Comparison of ENCODE assay signal across 28 cellular contexts in the genomic region with DNA sequence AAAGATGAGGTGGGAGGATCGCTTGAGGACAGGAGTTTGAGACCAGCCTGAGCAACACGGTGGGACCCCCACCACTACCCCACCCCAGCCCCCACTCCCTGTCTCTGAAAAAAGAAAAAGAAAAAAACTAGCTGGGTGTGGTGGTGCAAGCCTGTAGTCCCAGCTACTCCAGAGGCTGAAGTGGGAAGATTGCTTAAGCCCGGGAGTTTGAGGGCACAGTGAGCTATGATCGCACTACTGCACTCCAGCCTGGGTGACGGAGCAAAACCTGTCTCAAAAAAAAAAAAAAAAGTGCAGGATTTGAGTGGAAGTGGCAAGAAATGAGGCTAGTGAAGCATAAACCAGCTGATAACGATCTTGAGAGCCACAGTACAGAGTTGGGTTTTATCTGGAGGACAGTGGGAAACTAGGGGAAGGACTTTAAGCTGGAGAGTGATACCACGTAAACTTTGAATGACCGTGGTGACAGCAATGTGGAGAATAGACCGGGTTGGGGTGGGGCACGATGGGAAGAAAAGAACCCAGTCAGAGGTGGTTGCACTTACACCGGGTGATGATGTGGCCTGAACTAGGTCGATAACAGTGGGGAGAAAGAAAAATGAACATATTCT.
"Had no signal": no experiment of that assay in that cellular context is flagged by ENCODE, and none has a peak within 500 bp of the region (broad histone marks: within the 10 kb centered on the region; RNA-seq: fewer than 3 reads in every experiment).

No MANE protein-coding gene starts in this region.

- FAIRE-seq: keratinocyte had no signal

- H3K4me1 ChIP-seq: colonic mucosa, gastroesophageal sphincter, suprapubic skin, tibial nerve had no signal

- H3K27ac ChIP-seq: body of pancreas, cardiac muscle cell, colonic mucosa, gastroesophageal sphincter, neural progenitor cell, suprapubic skin, tibial nerve had no signal

- H3K36me3 Mint-ChIP-seq: natural killer cell had no signal

- H3K27ac Mint-ChIP-seq: activated B cell treated with CpG ODN at 0.5 μM for 24 hours, memory B cell, natural killer cell, neural progenitor cell had no signal

- H3K36me3 ChIP-seq: cardiac muscle cell, colonic mucosa, gastroesophageal sphincter, neural progenitor cell, suprapubic skin had no signal

- H3K4me1 Mint-ChIP-seq: activated B cell treated with CpG ODN at 0.5 μM for 24 hours, memory B cell, natural killer cell had no signal

- H3K4me3 ChIP-seq: body of pancreas, cardiac muscle cell, colonic mucosa, gastroesophageal sphincter, neural progenitor cell, suprapubic skin, tibial nerve had no signal

- ATAC-seq: activated CD8-positive, alpha-beta T cell treated with anti-CD3 and anti-CD28 coated beads for 36 hours; activated naive CD4-positive, alpha-beta T cell treated with anti-CD3 and anti-CD28 coated beads, Interleukin-2, amount 50 U/mL, for 72 hours; body of pancreas; gastroesophageal sphincter; left cardiac atrium; right cardiac atrium had no signal

- DNase-seq: activated B cell treated with CpG ODN at 0.5 μM for 24 hours; activated CD4-positive, alpha-beta T cell treated with anti-CD3 and anti-CD28 coated beads, Interleukin-2, amount 50 U/mL, for 1 hour; activated CD8-positive, alpha-beta T cell treated with anti-CD3 and anti-CD28 coated beads for 36 hours; activated naive CD4-positive, alpha-beta T cell; activated T-cell treated with anti-CD3 and anti-CD28 coated beads, Interleukin-2, amount 50 U/mL, for 48 hours; anterior cingulate cortex; body of pancreas; cerebellar nuclear complex; colonic mucosa; effector CD8-positive, alpha-beta T cell; erythroblast; hippocampal formation; left cardiac atrium; natural killer cell; occipital lobe; posterior cingulate gyrus; right cardiac atrium; stimulated activated CD4-positive, alpha-beta T cell treated with anti-CD3 and anti-CD28 coated beads, Interleukin-15, amount 100 ng/mL, for 24 hours; stimulated activated CD4-positive, alpha-beta T cell treated with anti-CD3 and anti-CD28 coated beads, Interleukin-2, amount 100 ng/mL, for 24 hours; stimulated activated naive CD4-positive, alpha-beta T cell had no signal

- H3K4me2 ChIP-seq: neural progenitor cell had no signal

- H3K4me3 Mint-ChIP-seq: activated B cell treated with CpG ODN at 0.5 μM for 24 hours; activated CD8-positive, alpha-beta T cell treated with anti-CD3 and anti-CD28 coated beads for 36 hours; memory B cell; natural killer cell; neural progenitor cell had no signal

- H2AFZ ChIP-seq: neural progenitor cell had no signal

- H3K27me3 ChIP-seq: body of pancreas, colonic mucosa, gastroesophageal sphincter, suprapubic skin, tibial nerve had no signal

- H3K9ac ChIP-seq: neural progenitor cell had no signal

- H3K27me3 Mint-ChIP-seq: activated B cell treated with CpG ODN at 0.5 μM for 24 hours; activated CD8-positive, alpha-beta T cell treated with anti-CD3 and anti-CD28 coated beads for 36 hours; memory B cell had no signal

- H3K9me3 ChIP-seq: body of pancreas, colonic mucosa, gastroesophageal sphincter, suprapubic skin had no signal
